Comparison of ENCODE assay signal across 2 cellular contexts in genomic region chr12:1670244-1670814, GRCh38.
A peak's percentile ranks its signal among the peaks of the same experiment; 100 is the strongest.
TF ChIP-seq lines count a peak whose summit lies in the region.

No MANE protein-coding gene starts in this region.

TF ChIP-seq in K562, 482 proteins besides CTCF, POLR2A, EP300 and RAD21:
- TF ChIP-seq SAFB (IDR thresholded peaks at IDR 0.05; ENCODE audit: borderline replicate concordance, low read depth, low read length), result no peak
- TF ChIP-seq ZNF75A (CRISPR knock-in tag; IDR thresholded peaks at IDR 0.05), result no peak
- TF ChIP-seq GATAD2B (IDR thresholded peaks at IDR 0.05; ENCODE audit: borderline replicate concordance), result no peak
- TF ChIP-seq GABPA (tag; conservative IDR thresholded peaks at IDR 0.05; ENCODE audit: low read depth), result no peak
- TF ChIP-seq FOXP1 (CRISPR knock-in tag; IDR thresholded peaks at IDR 0.05), result no peak
- no peak for TF ChIP-seq ZNF764 (CRISPR knock-in tag; IDR thresholded peaks at IDR 0.05; ENCODE audit: low read depth)
- no peak for TF ChIP-seq ZNF280B (CRISPR knock-in tag; IDR thresholded peaks at IDR 0.05)
- TF ChIP-seq ZFP30 (CRISPR knock-in tag; IDR thresholded peaks at IDR 0.05; ENCODE audit: borderline replicate concordance), result no peak
- TF ChIP-seq ZNF77 (CRISPR knock-in tag; IDR thresholded peaks at IDR 0.05), result no peak
- TF ChIP-seq ELF2 (CRISPR knock-in tag; IDR thresholded peaks at IDR 0.05), result no peak
- no peak for TF ChIP-seq IFI16 (CRISPR knock-in tag; IDR thresholded peaks at IDR 0.05)
- TF ChIP-seq CREB5 (CRISPR knock-in tag; IDR thresholded peaks at IDR 0.05), result no peak
- no peak for TF ChIP-seq RUNX1 (IDR thresholded peaks at IDR 0.05; ENCODE audit: low read depth)

TF ChIP-seq in liver, 16 proteins besides CTCF, POLR2A, EP300 and RAD21:
- TF ChIP-seq RXRA (IDR thresholded peaks at IDR 0.05) (peak in 1 of 2 donors; percentile 25), ZBTB33 (IDR thresholded peaks at IDR 0.05) (no peak), SP1 (IDR thresholded peaks at IDR 0.05) (peak; percentile 16)
